ENCODE assay signal across 9 cellular contexts in genomic region chr5:371811-372555, GRCh38. TPM values are rescaled to one million over a fixed set of nuclear protein-coding genes. Genes with fewer than 3 reads are reported as not detected.
DNase-seq lines count a peak whose midpoint lies in the region; ATAC-seq and TF ChIP-seq lines count a peak whose summit lies in the region.
"Had no signal": no experiment of that assay in that cellular context is flagged by ENCODE, and none has a peak within 500 bp of the region (broad histone marks: within the 10 kb centered on the region; RNA-seq: fewer than 3 reads in every experiment).

No MANE protein-coding gene starts in this region.

- TF ChIP-seq CTCF in HEK293 (tag by site-specific recombination; IDR thresholded peaks at IDR 0.05): no peak

- H3K4me1 Mint-ChIP-seq in activated CD8-positive, alpha-beta T cell treated with anti-CD3 and anti-CD28 coated beads, Interleukin-2, amount 10 ng/mL, durations not matched to agents 7 days and 5 days (ENCODE audit: low read depth): peaks cover 86% of the 10 kb centered on the region

- no peaks in the 10 kb centered on the region for H3K9me3 Mint-ChIP-seq in activated CD8-positive, alpha-beta T cell treated with anti-CD3 and anti-CD28 coated beads, Interleukin-2, amount 10 ng/mL, durations not matched to agents 7 days and 5 days (ENCODE audit: insufficient read depth)

- H3K27ac Mint-ChIP-seq in activated CD8-positive, alpha-beta T cell treated with anti-CD3 and anti-CD28 coated beads, Interleukin-2, amount 10 ng/mL, durations not matched to agents 7 days and 5 days: peak overlapping the region; percentile 87

- DNase-seq in NCI-H2081 (lab: John Stamatoyannopoulos, UW): peak; percentile 43 to 69
- no peak for DNase-seq in NCI-H2081 treated with DMSO at 0.1 percent for 48 hours (lab: John Stamatoyannopoulos, UW)
- DNase-seq in activated CD8-positive, alpha-beta T cell treated with anti-CD3 and anti-CD28 coated beads, Interleukin-2, amount 10 ng/mL, durations not matched to agents 7 days and 5 days: peak; percentile 42
- peak; percentile 7 for DNase-seq in mucosa of gallbladder (ENCODE audit: low spot score)
- DNase-seq in effector CD8-positive, alpha-beta T cell (lab: John Stamatoyannopoulos, UW): no peak
- DNase-seq: NCI-H187 treated with DMSO at 0.1 percent for 48 hours had no signal

- peaks cover 54% of the 10 kb centered on the region for H3K36me3 Mint-ChIP-seq in activated CD8-positive, alpha-beta T cell treated with anti-CD3 and anti-CD28 coated beads, Interleukin-2, amount 10 ng/mL, durations not matched to agents 7 days and 5 days (ENCODE audit: low read depth)

- ATAC-seq in activated CD8-positive, alpha-beta T cell treated with anti-CD3 and anti-CD28 coated beads, Interleukin-2, amount 10 ng/mL, durations not matched to agents 7 days and 5 days: peak; percentile 17
- ATAC-seq in GM21723 (IDR thresholded peaks at IDR 0.05; ENCODE audit: unreplicated experiment) (no peak), HG02970 (IDR thresholded peaks at IDR 0.05; ENCODE audit: low FRiP score, unreplicated experiment) (no peak)

- POLR2A ChIA-PET in HEK293 (lab: Yijun Ruan, JAX): interaction anchor here (1.0 kb wide), 1 partner anchor 55 kb away, joined by 3 read pairs; no protein-coding TSS in a partner anchor
- POLR2A ChIA-PET in activated CD8-positive, alpha-beta T cell treated with anti-CD3 and anti-CD28 coated beads, Interleukin-2, amount 10 ng/mL, durations not matched to agents 7 days and 5 days (lab: Charles Lee): interaction anchor here (0.9 to 2.1 kb wide), 4 partner anchors 12 to 28 kb away, joined by 3 to 9 read pairs (median 4); no protein-coding TSS in a partner anchor

- H3K27ac ChIP-seq in HEK293 (ENCODE audit: extremely low read depth, low read depth, low read length): peak overlapping the region; percentile 9; the same call in 1 of the 2 replicates

- no peaks in the 10 kb centered on the region for H3K36me3 ChIP-seq in HEK293 (ENCODE audit: control insufficient read depth in 2 of 2, insufficient read depth in 1 of 2, low read length in 2 of 2)

- H3K27me3 Mint-ChIP-seq in activated CD8-positive, alpha-beta T cell treated with anti-CD3 and anti-CD28 coated beads, Interleukin-2, amount 10 ng/mL, durations not matched to agents 7 days and 5 days (ENCODE audit: low read depth): no peaks in the 10 kb centered on the region

- no peak overlapping the region for H3K4me3 ChIP-seq in HEK293 (ENCODE audit: low read depth, low read length)

- CTCF ChIA-PET in HEK293 (lab: Yijun Ruan, JAX): interaction anchor here (0.6 to 0.8 kb wide), 2 partner anchors 52 to 95 kb away, joined by 4 to 5 read pairs; no protein-coding TSS in a partner anchor
- CTCF ChIA-PET in activated CD8-positive, alpha-beta T cell treated with anti-CD3 and anti-CD28 coated beads, Interleukin-2, amount 10 ng/mL, durations not matched to agents 7 days and 5 days (lab: Charles Lee): interaction anchor here (0.8 to 1.5 kb wide), 4 partner anchors 21 to 55 kb away, joined by 3 to 4 read pairs (median 3); no protein-coding TSS in a partner anchor

- peak overlapping the region; percentile 56 for H3K4me3 Mint-ChIP-seq in activated CD8-positive, alpha-beta T cell treated with anti-CD3 and anti-CD28 coated beads, Interleukin-2, amount 10 ng/mL, durations not matched to agents 7 days and 5 days

- H3K9me3 ChIP-seq in HEK293 (ENCODE audit: control insufficient read depth, insufficient read depth, low read depth, low read length): no peaks in the 10 kb centered on the region

- H3K4me1 ChIP-seq in HEK293 (ENCODE audit: control insufficient read depth, insufficient read depth, low read length): peaks cover 18% of the 10 kb centered on the region

TF ChIP-seq in HEK293, 187 proteins besides CTCF, POLR2A, EP300 and RAD21:
- TF ChIP-seq SCRT2 (tag by site-specific recombination; IDR thresholded peaks at IDR 0.05) (no peak), ZNF561 (tag by site-specific recombination; IDR thresholded peaks at IDR 0.05; ENCODE audit: borderline replicate concordance) (no peak), ZNF692 (tag by site-specific recombination; IDR thresholded peaks at IDR 0.05) (peak; percentile 38; the same call in 1 of the 2 replicates), ZNF600 (tag by site-specific recombination; IDR thresholded peaks at IDR 0.05) (peak; percentile 50; the same call in 1 of the 2 replicates), ZNF658 (tag by site-specific recombination; IDR thresholded peaks at IDR 0.05) (no peak), ZBTB8A (tag by site-specific recombination; IDR thresholded peaks at IDR 0.05) (0 out of 2 replicates have a peak, but pooled peaks have one; percentile 40), IKZF3 (tag by site-specific recombination; IDR thresholded peaks at IDR 0.05) (0 out of 2 replicates have a peak, but pooled peaks have one; percentile 5), ZNF529 (tag by site-specific recombination; IDR thresholded peaks at IDR 0.05; ENCODE audit: insufficient replicate concordance) (no peak), ZNF544 (tag by site-specific recombination; IDR thresholded peaks at IDR 0.05) (no peak), YY1 (tag by site-specific recombination; IDR thresholded peaks at IDR 0.05) (no peak), ZNF350 (tag by site-specific recombination; IDR thresholded peaks at IDR 0.05) (no peak), ZBTB48 (tag by site-specific recombination; IDR thresholded peaks at IDR 0.05) (peak; percentile 4; the same call in 1 of the 2 replicates), GFI1B (tag by site-specific recombination; IDR thresholded peaks at IDR 0.05) (no peak), SP2 (tag by site-specific recombination; IDR thresholded peaks at IDR 0.05) (peak; percentile 20; the same call in 1 of the 2 replicates), ZSCAN23 (tag by site-specific recombination; IDR thresholded peaks at IDR 0.05) (no peak), ZNF747 (tag by site-specific recombination; IDR thresholded peaks at IDR 0.05) (no peak), ZIC2 (tag by site-specific recombination; IDR thresholded peaks at IDR 0.05) (peak; percentile 51; the same call in 1 of the 2 replicates), ZNF701 (tag by site-specific recombination; IDR thresholded peaks at IDR 0.05) (no peak)
- TF ChIP-seq, protein P1, sequence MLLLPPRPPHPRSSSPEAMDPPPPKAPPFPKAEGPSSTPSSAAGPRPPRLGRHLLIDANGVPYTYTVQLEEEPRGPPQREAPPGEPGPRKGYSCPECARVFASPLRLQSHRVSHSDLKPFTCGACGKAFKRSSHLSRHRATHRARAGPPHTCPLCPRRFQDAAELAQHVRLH (tag by site-specific recombination; IDR thresholded peaks at IDR 0.05): no peak
- TF ChIP-seq, protein P2, sequence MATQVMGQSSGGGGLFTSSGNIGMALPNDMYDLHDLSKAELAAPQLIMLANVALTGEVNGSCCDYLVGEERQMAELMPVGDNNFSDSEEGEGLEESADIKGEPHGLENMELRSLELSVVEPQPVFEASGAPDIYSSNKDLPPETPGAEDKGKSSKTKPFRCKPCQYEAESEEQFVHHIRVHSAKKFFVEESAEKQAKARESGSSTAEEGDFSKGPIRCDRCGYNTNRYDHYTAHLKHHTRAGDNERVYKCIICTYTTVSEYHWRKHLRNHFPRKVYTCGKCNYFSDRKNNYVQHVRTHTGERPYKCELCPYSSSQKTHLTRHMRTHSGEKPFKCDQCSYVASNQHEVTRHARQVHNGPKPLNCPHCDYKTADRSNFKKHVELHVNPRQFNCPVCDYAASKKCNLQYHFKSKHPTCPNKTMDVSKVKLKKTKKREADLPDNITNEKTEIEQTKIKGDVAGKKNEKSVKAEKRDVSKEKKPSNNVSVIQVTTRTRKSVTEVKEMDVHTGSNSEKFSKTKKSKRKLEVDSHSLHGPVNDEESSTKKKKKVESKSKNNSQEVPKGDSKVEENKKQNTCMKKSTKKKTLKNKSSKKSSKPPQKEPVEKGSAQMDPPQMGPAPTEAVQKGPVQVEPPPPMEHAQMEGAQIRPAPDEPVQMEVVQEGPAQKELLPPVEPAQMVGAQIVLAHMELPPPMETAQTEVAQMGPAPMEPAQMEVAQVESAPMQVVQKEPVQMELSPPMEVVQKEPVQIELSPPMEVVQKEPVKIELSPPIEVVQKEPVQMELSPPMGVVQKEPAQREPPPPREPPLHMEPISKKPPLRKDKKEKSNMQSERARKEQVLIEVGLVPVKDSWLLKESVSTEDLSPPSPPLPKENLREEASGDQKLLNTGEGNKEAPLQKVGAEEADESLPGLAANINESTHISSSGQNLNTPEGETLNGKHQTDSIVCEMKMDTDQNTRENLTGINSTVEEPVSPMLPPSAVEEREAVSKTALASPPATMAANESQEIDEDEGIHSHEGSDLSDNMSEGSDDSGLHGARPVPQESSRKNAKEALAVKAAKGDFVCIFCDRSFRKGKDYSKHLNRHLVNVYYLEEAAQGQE (tag by site-specific recombination; IDR thresholded peaks at IDR 0.05): peak; percentile 87
- TF ChIP-seq, protein P3, sequence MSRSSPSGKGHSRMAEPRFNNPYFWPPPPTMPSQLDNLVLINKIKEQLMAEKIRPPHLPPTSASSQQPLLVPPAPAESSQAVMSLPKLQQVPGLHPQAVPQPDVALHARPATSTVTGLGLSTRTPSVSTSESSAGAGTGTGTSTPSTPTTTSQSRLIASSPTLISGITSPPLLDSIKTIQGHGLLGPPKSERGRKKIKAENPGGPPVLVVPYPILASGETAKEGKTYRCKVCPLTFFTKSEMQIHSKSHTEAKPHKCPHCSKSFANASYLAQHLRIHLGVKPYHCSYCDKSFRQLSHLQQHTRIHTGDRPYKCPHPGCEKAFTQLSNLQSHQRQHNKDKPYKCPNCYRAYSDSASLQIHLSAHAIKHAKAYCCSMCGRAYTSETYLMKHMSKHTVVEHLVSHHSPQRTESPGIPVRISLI (tag by site-specific recombination; IDR thresholded peaks at IDR 0.05): no peak

RNA-seq across cellular contexts. Expression of gene AHRR, which starts 50.5 kb away (rescaled TPM):
- 10 to 100 TPM; 56.1 to 57.2 TPM for total RNA-seq in activated CD8-positive, alpha-beta T cell treated with anti-CD3 and anti-CD28 coated beads, Interleukin-2, amount 10 ng/mL, durations not matched to agents 7 days and 5 days
- total RNA-seq in mucosa of gallbladder: 3.5 TPM

Comparison
In these comparisons a context has a peak if more than half of its experiments do, and no peak if none do; other contexts are left out.
1. DNase-seq: peak in NCI-H2081 (2 of 2), activated CD8-positive, alpha-beta T cell treated with anti-CD3 and anti-CD28 coated beads, Interleukin-2, amount 10 ng/mL, durations not matched to agents 7 days and 5 days (single experiment) and mucosa of gallbladder (single experiment); none in NCI-H2081 treated with DMSO at 0.1 percent for 48 hours (single experiment) and effector CD8-positive, alpha-beta T cell (single experiment).
2. RNA of gene AHRR, which starts 50.5 kb away (total RNA-seq): 56.1 to 57.2 TPM in activated CD8-positive, alpha-beta T cell treated with anti-CD3 and anti-CD28 coated beads, Interleukin-2, amount 10 ng/mL, durations not matched to agents 7 days and 5 days; 3.5 TPM in mucosa of gallbladder (single experiment); every median in the first group is over 10 times any median in the second.